ENCODE assay signal across 1 cellular context in the genomic region with DNA sequence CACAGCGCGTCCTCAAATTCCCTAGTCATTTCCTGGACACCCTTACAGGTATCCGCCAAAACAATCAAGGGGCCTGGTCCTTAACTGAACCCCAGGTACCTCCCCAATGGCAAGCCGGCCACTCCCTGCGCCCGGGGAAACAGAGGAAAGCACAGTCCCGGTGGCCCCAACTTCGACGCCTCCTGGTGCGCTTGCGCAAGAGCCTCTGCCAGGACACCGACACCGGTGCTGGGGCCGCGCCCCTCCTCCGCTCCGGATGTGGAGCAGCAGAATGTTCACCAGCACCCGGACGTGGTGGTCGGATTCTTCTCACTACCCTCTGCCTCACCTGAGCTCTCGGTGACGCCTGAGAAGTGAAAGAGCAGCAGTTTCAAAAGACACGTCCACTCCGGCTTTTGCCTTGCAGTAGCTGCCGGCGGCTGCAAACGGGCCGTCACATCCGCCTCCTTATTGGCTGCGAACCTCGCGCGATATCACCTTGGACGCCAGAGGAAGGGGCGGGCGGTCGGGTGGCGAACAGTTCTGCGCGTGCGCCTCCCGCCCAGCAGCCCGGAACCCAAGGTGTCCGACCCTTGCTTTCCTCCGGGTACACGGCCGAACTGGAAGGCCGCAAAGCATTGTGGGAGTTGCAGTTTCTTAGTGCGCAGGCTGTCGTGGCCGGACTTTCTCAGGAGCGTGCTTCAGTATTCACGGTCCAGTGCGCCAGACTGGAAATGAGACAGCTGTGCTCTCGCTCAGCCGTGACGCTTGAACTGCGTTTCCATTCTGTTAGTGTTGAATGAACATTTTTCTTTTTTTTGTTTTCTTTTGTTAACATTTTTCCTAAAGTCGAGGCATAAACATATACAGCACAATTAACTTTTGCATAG.
A peak's percentile ranks its signal among the peaks of the same experiment; 100 is the strongest.
TF ChIP-seq lines count a peak whose summit lies in the region.

A gene with protein sequence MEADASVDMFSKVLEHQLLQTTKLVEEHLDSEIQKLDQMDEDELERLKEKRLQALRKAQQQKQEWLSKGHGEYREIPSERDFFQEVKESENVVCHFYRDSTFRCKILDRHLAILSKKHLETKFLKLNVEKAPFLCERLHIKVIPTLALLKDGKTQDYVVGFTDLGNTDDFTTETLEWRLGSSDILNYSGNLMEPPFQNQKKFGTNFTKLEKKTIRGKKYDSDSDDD (minus strand): TSS at position 423 of the 869 bp plus-strand sequence. CDS start 3,123 bp downstream, outside the sequence.

TF ChIP-seq in HepG2, 621 proteins besides CTCF, POLR2A, EP300 and RAD21 (continued from another document and continues in another):
- TF ChIP-seq, protein P1, sequence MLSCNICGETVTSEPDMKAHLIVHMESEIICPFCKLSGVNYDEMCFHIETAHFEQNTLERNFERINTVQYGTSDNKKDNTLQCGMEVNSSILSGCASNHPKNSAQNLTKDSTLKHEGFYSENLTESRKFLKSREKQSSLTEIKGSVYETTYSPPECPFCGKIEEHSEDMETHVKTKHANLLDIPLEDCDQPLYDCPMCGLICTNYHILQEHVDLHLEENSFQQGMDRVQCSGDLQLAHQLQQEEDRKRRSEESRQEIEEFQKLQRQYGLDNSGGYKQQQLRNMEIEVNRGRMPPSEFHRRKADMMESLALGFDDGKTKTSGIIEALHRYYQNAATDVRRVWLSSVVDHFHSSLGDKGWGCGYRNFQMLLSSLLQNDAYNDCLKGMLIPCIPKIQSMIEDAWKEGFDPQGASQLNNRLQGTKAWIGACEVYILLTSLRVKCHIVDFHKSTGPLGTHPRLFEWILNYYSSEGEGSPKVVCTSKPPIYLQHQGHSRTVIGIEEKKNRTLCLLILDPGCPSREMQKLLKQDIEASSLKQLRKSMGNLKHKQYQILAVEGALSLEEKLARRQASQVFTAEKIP (CRISPR knock-in tag; IDR thresholded peaks at IDR 0.05; ENCODE audit: borderline replicate concordance), result no peak
- TF ChIP-seq STAT5B (CRISPR knock-in tag; IDR thresholded peaks at IDR 0.05) (0 out of 2 replicates have a peak, but pooled peaks have one; percentile 19), ZNF224 (CRISPR knock-in tag; IDR thresholded peaks at IDR 0.05) (no peak), SP2 (CRISPR knock-in tag; IDR thresholded peaks at IDR 0.05) (peak; percentile 84), ZNF878 (CRISPR knock-in tag; IDR thresholded peaks at IDR 0.05) (no peak), SIX1 (CRISPR knock-in tag; IDR thresholded peaks at IDR 0.05; ENCODE audit: borderline replicate concordance) (peak; percentile 32; the same call in 1 of the 2 replicates), ZNF674 (CRISPR knock-in tag; IDR thresholded peaks at IDR 0.05; ENCODE audit: low read depth) (no peak; the same call in 1 of the 2 replicates), SP1 (IDR thresholded peaks at IDR 0.05) (no peak), SP1 (CRISPR knock-in tag; IDR thresholded peaks at IDR 0.05) (peak; percentile 94), PCBP1 (IDR thresholded peaks at IDR 0.05; ENCODE audit: borderline replicate concordance, low read depth, low read length) (peak; percentile 93; the same call in 1 of the 2 replicates), ZNF644 (CRISPR knock-in tag; IDR thresholded peaks at IDR 0.05; ENCODE audit: low read depth) (peak; percentile 39; the same call in 1 of the 2 replicates), ZNF776 (CRISPR knock-in tag; IDR thresholded peaks at IDR 0.05) (peak; percentile 78; the same call in 1 of the 2 replicates), HNF4A (CRISPR knock-in tag; IDR thresholded peaks at IDR 0.05) (peak; percentile 58; the same call in 1 of the 2 replicates), TP53 (CRISPR knock-in tag; conservative IDR thresholded peaks at IDR 0.05) (peak; percentile 18; the same call in 1 of the 2 replicates), KLF9 (CRISPR knock-in tag; IDR thresholded peaks at IDR 0.05; ENCODE audit: low read depth) (peak; percentile 93; the same call in 1 of the 2 replicates), SNAPC2 (CRISPR knock-in tag; IDR thresholded peaks at IDR 0.05) (peak; percentile 45; the same call in 1 of the 2 replicates), FOXJ3 (CRISPR knock-in tag; IDR thresholded peaks at IDR 0.05; ENCODE audit: borderline replicate concordance) (no peak; the same call in none of the 2 replicates), ZNF563 (CRISPR knock-in tag; IDR thresholded peaks at IDR 0.05) (peak; percentile 35; the same call in 1 of the 2 replicates), ZNF136 (CRISPR knock-in tag; IDR thresholded peaks at IDR 0.05; ENCODE audit: low read depth) (peak; percentile 80; the same call in 1 of the 2 replicates), ZBTB20 (CRISPR knock-in tag; IDR thresholded peaks at IDR 0.05; ENCODE audit: borderline replicate concordance, low read depth) (peak; percentile 57), MED1 (CRISPR knock-in tag; IDR thresholded peaks at IDR 0.05) (peak; percentile 74; the same call in 1 of the 2 replicates), ZNF235 (CRISPR knock-in tag; IDR thresholded peaks at IDR 0.05; ENCODE audit: borderline replicate concordance) (peak; percentile 49; the same call in 1 of the 2 replicates), ZNF234 (CRISPR knock-in tag; conservative IDR thresholded peaks at IDR 0.05) (no peak), GATAD2A (CRISPR knock-in tag; IDR thresholded peaks at IDR 0.05) (peak; percentile 79), SRSF9 (IDR thresholded peaks at IDR 0.05; ENCODE audit: borderline replicate concordance, insufficient read depth, low read depth, low read length, poor library complexity, severe bottlenecking) (no peak), IRX3 (CRISPR knock-in tag; IDR thresholded peaks at IDR 0.05; ENCODE audit: borderline replicate concordance, low read depth) (no peak; the same call in 1 of the 2 replicates), ZNF546 (CRISPR knock-in tag; conservative IDR thresholded peaks at IDR 0.05) (peak; percentile 89), PHF8 (CRISPR knock-in tag; IDR thresholded peaks at IDR 0.05) (peak; percentile 99), RAD51 (IDR thresholded peaks at IDR 0.05; ENCODE audit: borderline replicate concordance) (no peak), ZNF17 (CRISPR knock-in tag; IDR thresholded peaks at IDR 0.05) (no peak), BRCA1 (CRISPR knock-in tag; IDR thresholded peaks at IDR 0.05) (no peak; the same call in 1 of the 2 replicates), ZNF678 (CRISPR knock-in tag; IDR thresholded peaks at IDR 0.05) (peak; percentile 55; the same call in 1 of the 2 replicates), KLF11 (CRISPR knock-in tag; IDR thresholded peaks at IDR 0.05) (peak; percentile 71), ZNF550 (CRISPR knock-in tag; IDR thresholded peaks at IDR 0.05; ENCODE audit: borderline replicate concordance) (no peak; the same call in 1 of the 2 replicates), CC2D1A (CRISPR knock-in tag; IDR thresholded peaks at IDR 0.05) (0 out of 2 replicates have a peak, but pooled peaks have one; percentile 78), ZNF629 (CRISPR knock-in tag; conservative IDR thresholded peaks at IDR 0.05) (0 out of 2 replicates have a peak, but pooled peaks have one; percentile 19), ZFP36L1 (CRISPR knock-in tag; IDR thresholded peaks at IDR 0.05) (0 out of 2 replicates have a peak, but pooled peaks have one; percentile 19), GTF3A (CRISPR knock-in tag; conservative IDR thresholded peaks at IDR 0.05) (no peak), NFKBIZ (CRISPR knock-in tag; IDR thresholded peaks at IDR 0.05) (peak; percentile 81; the same call in 1 of the 2 replicates), KDM5A (IDR thresholded peaks at IDR 0.05; ENCODE audit: borderline replicate concordance, low read length) (peak; percentile 89)
- TF ChIP-seq, protein P2, sequence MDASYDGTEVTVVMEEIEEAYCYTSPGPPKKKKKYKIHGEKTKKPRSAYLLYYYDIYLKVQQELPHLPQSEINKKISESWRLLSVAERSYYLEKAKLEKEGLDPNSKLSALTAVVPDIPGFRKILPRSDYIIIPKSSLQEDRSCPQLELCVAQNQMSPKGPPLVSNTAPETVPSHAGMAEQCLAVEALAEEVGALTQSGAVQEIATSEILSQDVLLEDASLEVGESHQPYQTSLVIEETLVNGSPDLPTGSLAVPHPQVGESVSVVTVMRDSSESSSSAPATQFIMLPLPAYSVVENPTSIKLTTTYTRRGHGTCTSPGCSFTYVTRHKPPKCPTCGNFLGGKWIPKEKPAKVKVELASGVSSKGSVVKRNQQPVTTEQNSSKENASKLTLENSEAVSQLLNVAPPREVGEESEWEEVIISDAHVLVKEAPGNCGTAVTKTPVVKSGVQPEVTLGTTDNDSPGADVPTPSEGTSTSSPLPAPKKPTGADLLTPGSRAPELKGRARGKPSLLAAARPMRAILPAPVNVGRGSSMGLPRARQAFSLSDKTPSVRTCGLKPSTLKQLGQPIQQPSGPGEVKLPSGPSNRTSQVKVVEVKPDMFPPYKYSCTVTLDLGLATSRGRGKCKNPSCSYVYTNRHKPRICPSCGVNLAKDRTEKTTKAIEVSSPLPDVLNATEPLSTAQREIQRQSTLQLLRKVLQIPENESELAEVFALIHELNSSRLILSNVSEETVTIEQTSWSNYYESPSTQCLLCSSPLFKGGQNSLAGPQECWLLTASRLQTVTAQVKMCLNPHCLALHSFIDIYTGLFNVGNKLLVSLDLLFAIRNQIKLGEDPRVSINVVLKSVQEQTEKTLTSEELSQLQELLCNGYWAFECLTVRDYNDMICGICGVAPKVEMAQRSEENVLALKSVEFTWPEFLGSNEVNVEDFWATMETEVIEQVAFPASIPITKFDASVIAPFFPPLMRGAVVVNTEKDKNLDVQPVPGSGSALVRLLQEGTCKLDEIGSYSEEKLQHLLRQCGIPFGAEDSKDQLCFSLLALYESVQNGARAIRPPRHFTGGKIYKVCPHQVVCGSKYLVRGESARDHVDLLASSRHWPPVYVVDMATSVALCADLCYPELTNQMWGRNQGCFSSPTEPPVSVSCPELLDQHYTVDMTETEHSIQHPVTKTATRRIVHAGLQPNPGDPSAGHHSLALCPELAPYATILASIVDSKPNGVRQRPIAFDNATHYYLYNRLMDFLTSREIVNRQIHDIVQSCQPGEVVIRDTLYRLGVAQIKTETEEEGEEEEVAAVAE (CRISPR knock-in tag; IDR thresholded peaks at IDR 0.05; ENCODE audit: borderline replicate concordance), result peak; percentile 96
- TF ChIP-seq, protein P3, sequence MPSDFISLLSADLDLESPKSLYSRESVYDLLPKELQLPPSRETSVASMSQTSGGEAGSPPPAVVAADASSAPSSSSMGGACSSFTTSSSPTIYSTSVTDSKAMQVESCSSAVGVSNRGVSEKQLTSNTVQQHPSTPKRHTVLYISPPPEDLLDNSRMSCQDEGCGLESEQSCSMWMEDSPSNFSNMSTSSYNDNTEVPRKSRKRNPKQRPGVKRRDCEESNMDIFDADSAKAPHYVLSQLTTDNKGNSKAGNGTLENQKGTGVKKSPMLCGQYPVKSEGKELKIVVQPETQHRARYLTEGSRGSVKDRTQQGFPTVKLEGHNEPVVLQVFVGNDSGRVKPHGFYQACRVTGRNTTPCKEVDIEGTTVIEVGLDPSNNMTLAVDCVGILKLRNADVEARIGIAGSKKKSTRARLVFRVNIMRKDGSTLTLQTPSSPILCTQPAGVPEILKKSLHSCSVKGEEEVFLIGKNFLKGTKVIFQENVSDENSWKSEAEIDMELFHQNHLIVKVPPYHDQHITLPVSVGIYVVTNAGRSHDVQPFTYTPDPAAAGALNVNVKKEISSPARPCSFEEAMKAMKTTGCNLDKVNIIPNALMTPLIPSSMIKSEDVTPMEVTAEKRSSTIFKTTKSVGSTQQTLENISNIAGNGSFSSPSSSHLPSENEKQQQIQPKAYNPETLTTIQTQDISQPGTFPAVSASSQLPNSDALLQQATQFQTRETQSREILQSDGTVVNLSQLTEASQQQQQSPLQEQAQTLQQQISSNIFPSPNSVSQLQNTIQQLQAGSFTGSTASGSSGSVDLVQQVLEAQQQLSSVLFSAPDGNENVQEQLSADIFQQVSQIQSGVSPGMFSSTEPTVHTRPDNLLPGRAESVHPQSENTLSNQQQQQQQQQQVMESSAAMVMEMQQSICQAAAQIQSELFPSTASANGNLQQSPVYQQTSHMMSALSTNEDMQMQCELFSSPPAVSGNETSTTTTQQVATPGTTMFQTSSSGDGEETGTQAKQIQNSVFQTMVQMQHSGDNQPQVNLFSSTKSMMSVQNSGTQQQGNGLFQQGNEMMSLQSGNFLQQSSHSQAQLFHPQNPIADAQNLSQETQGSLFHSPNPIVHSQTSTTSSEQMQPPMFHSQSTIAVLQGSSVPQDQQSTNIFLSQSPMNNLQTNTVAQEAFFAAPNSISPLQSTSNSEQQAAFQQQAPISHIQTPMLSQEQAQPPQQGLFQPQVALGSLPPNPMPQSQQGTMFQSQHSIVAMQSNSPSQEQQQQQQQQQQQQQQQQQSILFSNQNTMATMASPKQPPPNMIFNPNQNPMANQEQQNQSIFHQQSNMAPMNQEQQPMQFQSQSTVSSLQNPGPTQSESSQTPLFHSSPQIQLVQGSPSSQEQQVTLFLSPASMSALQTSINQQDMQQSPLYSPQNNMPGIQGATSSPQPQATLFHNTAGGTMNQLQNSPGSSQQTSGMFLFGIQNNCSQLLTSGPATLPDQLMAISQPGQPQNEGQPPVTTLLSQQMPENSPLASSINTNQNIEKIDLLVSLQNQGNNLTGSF (CRISPR knock-in tag; IDR thresholded peaks at IDR 0.05), result no peak
- TF ChIP-seq, protein P4, sequence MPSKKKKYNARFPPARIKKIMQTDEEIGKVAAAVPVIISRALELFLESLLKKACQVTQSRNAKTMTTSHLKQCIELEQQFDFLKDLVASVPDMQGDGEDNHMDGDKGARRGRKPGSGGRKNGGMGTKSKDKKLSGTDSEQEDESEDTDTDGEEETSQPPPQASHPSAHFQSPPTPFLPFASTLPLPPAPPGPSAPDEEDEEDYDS (CRISPR knock-in tag; IDR thresholded peaks at IDR 0.05), result peak; percentile 95
- TF ChIP-seq, protein P5, sequence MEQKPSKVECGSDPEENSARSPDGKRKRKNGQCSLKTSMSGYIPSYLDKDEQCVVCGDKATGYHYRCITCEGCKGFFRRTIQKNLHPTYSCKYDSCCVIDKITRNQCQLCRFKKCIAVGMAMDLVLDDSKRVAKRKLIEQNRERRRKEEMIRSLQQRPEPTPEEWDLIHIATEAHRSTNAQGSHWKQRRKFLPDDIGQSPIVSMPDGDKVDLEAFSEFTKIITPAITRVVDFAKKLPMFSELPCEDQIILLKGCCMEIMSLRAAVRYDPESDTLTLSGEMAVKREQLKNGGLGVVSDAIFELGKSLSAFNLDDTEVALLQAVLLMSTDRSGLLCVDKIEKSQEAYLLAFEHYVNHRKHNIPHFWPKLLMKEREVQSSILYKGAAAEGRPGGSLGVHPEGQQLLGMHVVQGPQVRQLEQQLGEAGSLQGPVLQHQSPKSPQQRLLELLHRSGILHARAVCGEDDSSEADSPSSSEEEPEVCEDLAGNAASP (CRISPR knock-in tag; IDR thresholded peaks at IDR 0.05; ENCODE audit: borderline replicate concordance), result peak; percentile 48; the same call in 1 of the 2 replicates
- TF ChIP-seq, protein P6, sequence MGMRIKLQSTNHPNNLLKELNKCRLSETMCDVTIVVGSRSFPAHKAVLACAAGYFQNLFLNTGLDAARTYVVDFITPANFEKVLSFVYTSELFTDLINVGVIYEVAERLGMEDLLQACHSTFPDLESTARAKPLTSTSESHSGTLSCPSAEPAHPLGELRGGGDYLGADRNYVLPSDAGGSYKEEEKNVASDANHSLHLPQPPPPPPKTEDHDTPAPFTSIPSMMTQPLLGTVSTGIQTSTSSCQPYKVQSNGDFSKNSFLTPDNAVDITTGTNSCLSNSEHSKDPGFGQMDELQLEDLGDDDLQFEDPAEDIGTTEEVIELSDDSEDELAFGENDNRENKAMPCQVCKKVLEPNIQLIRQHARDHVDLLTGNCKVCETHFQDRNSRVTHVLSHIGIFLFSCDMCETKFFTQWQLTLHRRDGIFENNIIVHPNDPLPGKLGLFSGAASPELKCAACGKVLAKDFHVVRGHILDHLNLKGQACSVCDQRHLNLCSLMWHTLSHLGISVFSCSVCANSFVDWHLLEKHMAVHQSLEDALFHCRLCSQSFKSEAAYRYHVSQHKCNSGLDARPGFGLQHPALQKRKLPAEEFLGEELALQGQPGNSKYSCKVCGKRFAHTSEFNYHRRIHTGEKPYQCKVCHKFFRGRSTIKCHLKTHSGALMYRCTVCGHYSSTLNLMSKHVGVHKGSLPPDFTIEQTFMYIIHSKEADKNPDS (CRISPR knock-in tag; IDR thresholded peaks at IDR 0.05), result no peak; the same call in 1 of the 2 replicates
